In genomic region chr14:42224053-42224888, GRCh38 we compare ENCODE assay signal across 8 cellular contexts.
A peak's percentile ranks its signal among the peaks of the same experiment; 100 is the strongest.
DNase-seq lines count a peak whose midpoint lies in the region; ATAC-seq, FAIRE-seq and TF ChIP-seq lines count a peak whose summit lies in the region.

No MANE protein-coding gene starts in this region.

- ATAC-seq in K562 (no peak), GM21447 (IDR thresholded peaks at IDR 0.05; ENCODE audit: unreplicated experiment) (no peak), HG02798 (IDR thresholded peaks at IDR 0.05; ENCODE audit: poor library complexity, unreplicated experiment) (no peak)

- TF ChIP-seq RAD21 in K562 (CRISPR knock-in tag; conservative IDR thresholded peaks at IDR 0.05 in 1 of 2, IDR thresholded peaks at IDR 0.05 in 1 of 2): peak in 1 of 2 experiments; percentile 43; a peak in 2 of 4 replicates

- H2AFZ ChIP-seq in K562 (ENCODE audit: low read depth, low read length): no peak overlapping the region

- TF ChIP-seq EP300 in K562 (IDR thresholded peaks at IDR 0.05; ENCODE audit: low read length): no peak

- intact Hi-C loops in K562 (cut with micrococcal nuclease): no loop called here

- H3K27me3 ChIP-seq in K562 (ENCODE audit: control insufficient read depth in 2 of 2, insufficient read depth in 2 of 2, low read length in 2 of 2): no peaks in the 10 kb centered on the region

- no peaks in the 10 kb centered on the region for H3K79me2 ChIP-seq in K562 (ENCODE audit: control insufficient read depth, insufficient read depth, low read length)

- H3K27ac ChIP-seq in K562 (ENCODE audit: extremely low read depth, low read depth, low read length): no peak overlapping the region

- no peaks in the 10 kb centered on the region for H4K20me1 ChIP-seq in K562 (replicated peaks; ENCODE audit: control insufficient read depth, insufficient read depth, low read length)

- no peak for TF ChIP-seq POLR2A in K562 (conservative IDR thresholded peaks at IDR 0.05)

- 0% methylated on average over 2 of the region's 2 CpGs for WGBS in K562 (ENCODE audit: insufficient coverage, low coverage, missing lambda C conversion rate)

- in situ Hi-C loops in K562 (cut with MboI): no loop called here

- H3K9me1 ChIP-seq in K562 (ENCODE audit: control insufficient read depth, insufficient read depth, low read length): no peaks in the 10 kb centered on the region

- no TSS peak for BruUV-seq in K562 (replicated peaks; lab: Mats Ljungman, UMichigan)

- no peak for FAIRE-seq in K562 (lab: Jason Lieb, UNC)

- H3K9me3 ChIP-seq in K562 (replicated peaks; ENCODE audit: control insufficient read depth, insufficient read depth, low read depth, low read length): no peaks in the 10 kb centered on the region

- no peaks in the 10 kb centered on the region for H3K36me3 ChIP-seq in K562 (ENCODE audit: control insufficient read depth, insufficient read depth, low read length)

- CTCF ChIA-PET in HEK293T (lab: Yijun Ruan, JAX): interaction anchor here (0.6 kb wide), 1 partner anchor 531 kb away, joined by 3 read pairs; no protein-coding TSS in a partner anchor
- CTCF ChIA-PET in K562 (lab: Yijun Ruan, JAX; ENCODE audit: low intra/inter-chr PET ratio): no interaction called here

- no peaks in the 10 kb centered on the region for H3K4me1 ChIP-seq in K562 (replicated peaks in 1 of 2; ENCODE audit: control insufficient read depth in 2 of 2, insufficient read depth in 2 of 2, low read length in 2 of 2)

- TF ChIP-seq CTCF in K562 (IDR thresholded peaks at IDR 0.05 in 2 of 3, conservative IDR thresholded peaks at IDR 0.05 in 1 of 3; ENCODE audit: insufficient read depth in 2 of 3, low read depth in 1 of 3, low read length in 3 of 3): peak in 2 of 3 experiments; percentile 25 to 30; a peak in 1 of 6 replicates

- H3K4me2 ChIP-seq in K562 (ENCODE audit: insufficient read depth, low read length): no peak overlapping the region

- H3K9ac ChIP-seq in K562 (ENCODE audit: insufficient read depth in 1 of 2, low read depth in 2 of 2, low read length in 2 of 2): no peak overlapping the region

- H3K4me3 ChIP-seq in K562: no peak overlapping the region

- POLR2A ChIA-PET in HEK293T (lab: Yijun Ruan, JAX): no interaction called here
- POLR2A ChIA-PET in K562 (lab: Yijun Ruan, JAX): no interaction called here

- peak; percentile 67 for DNase-seq in COR-L47 (lab: John Stamatoyannopoulos, UW)
- DNase-seq in HEK293T (ENCODE audit: extremely low spot score): peak; percentile 51
- peak; percentile 16 to 68 for DNase-seq in NCI-H526 (lab: John Stamatoyannopoulos, UW)
- peak; percentile 3 to 28 (median 10) for DNase-seq in K562 (ENCODE audit: extremely low read depth in 1 of 4, low spot score in 3 of 4)
- peak; percentile 19 for DNase-seq in iPS-NIHi7 (ENCODE audit: extremely low spot score)
- DNase-seq in stimulated activated CD4-positive, alpha-beta T cell treated with anti-CD3 and anti-CD28 coated beads, Interleukin-15, amount 100 ng/mL, for 24 hours: peak; percentile 51

TF ChIP-seq in HEK293T, 16 proteins besides CTCF, POLR2A, EP300 and RAD21:
- TF ChIP-seq L3MBTL2 (conservative IDR thresholded peaks at IDR 0.05) (no peak), SP1 (IDR thresholded peaks at IDR 0.05) (no peak), FOXK2 (IDR thresholded peaks at IDR 0.05) (no peak), ELF4 (IDR thresholded peaks at IDR 0.05) (no peak)

TF ChIP-seq in K562, 482 proteins besides CTCF, POLR2A, EP300 and RAD21:
- TF ChIP-seq ZNF174 (CRISPR knock-in tag; IDR thresholded peaks at IDR 0.05) (no peak), SMC3 (conservative IDR thresholded peaks at IDR 0.05; ENCODE audit: insufficient read depth, low read depth, low read length) (0 out of 2 replicates have a peak, but pooled peaks have one; percentile 25)

Comparison
In these comparisons a context has a peak if more than half of its experiments do, and no peak if none do; other contexts are left out.
1. DNase-seq: peak in every context shown above with its lines; median percentile 67 in COR-L47; 51 in HEK293T; 51 in stimulated activated CD4-positive, alpha-beta T cell treated with anti-CD3 and anti-CD28 coated beads, Interleukin-15, amount 100 ng/mL, for 24 hours; 42 in NCI-H526; 19 in iPS-NIHi7; 10 in K562.